ENCODE assay signal across 9 cellular contexts in genomic region chr7:33040803-33041516, GRCh38.
A peak's percentile ranks its signal among the peaks of the same experiment; 100 is the strongest.
DNase-seq lines count a peak whose midpoint lies in the region; ATAC-seq and TF ChIP-seq lines count a peak whose summit lies in the region.
"Had no signal": no experiment of that assay in that cellular context is flagged by ENCODE, and none has a peak within 500 bp of the region (broad histone marks: within the 10 kb centered on the region; RNA-seq: fewer than 3 reads in every experiment).

No MANE protein-coding gene starts in this region.

- peak; percentile 61 for DNase-seq in CD1c-positive myeloid dendritic cell (ENCODE audit: extremely low spot score)
- DNase-seq in activated CD4-positive, alpha-beta T cell treated with anti-CD3 and anti-CD28 coated beads for 24 hours (ENCODE audit: low read depth in 2 of 2): peak; percentile 18 to 21
- peak; percentile 93 for DNase-seq in epithelial cell of esophagus (ENCODE audit: low read depth)
- DNase-seq in pons (ENCODE audit: low spot score): peak; percentile 19
- DNase-seq in MV-4-11 (lab: John Stamatoyannopoulos, UW): no peak
- no peak for DNase-seq in NCI-H1092 (lab: John Stamatoyannopoulos, UW)

- peak; percentile 96 for ATAC-seq in GM19452 (IDR thresholded peaks at IDR 0.05; ENCODE audit: unreplicated experiment)
- peak; percentile 90 for ATAC-seq in HG03521 (IDR thresholded peaks at IDR 0.05; ENCODE audit: unreplicated experiment)
- ATAC-seq: HCT116 had no signal

- peak overlapping the region; percentile 15 for H3K4me3 ChIP-seq in epithelial cell of esophagus (ENCODE audit: low read length)

- no peak for TF ChIP-seq CTCF in epithelial cell of esophagus (IDR thresholded peaks at IDR 0.05; ENCODE audit: insufficient read depth, low read depth, low read length, missing control alignments)

Comparison
In these comparisons a context has a peak if more than half of its experiments do, and no peak if none do; other contexts are left out.
1. DNase-seq: peak in CD1c-positive myeloid dendritic cell (single experiment), activated CD4-positive, alpha-beta T cell treated with anti-CD3 and anti-CD28 coated beads for 24 hours (2 of 2), epithelial cell of esophagus (single experiment) and pons (single experiment); none in MV-4-11 (single experiment) and NCI-H1092 (single experiment).